ENCODE assay signal across 36 cellular contexts in genomic region chr16:62261760-62262159, GRCh38.
"Had no signal": no experiment of that assay in that cellular context is flagged by ENCODE, and none has a peak within 500 bp of the region (broad histone marks: within the 10 kb centered on the region; RNA-seq: fewer than 3 reads in every experiment).

No MANE protein-coding gene starts in this region.

- H3K27me3 ChIP-seq: MG63 had no signal

- H3K4me3 ChIP-seq: MG63 had no signal

- H3K9me3 ChIP-seq: MG63 had no signal

- DNase-seq: Karpas-422, Kasumi-1, MG63, MM.1S, MV-4-11, NCI-H1048, NCI-H1092, NCI-H1092 treated with DMSO at 0.1 percent for 48 hours, NCI-H1105, NCI-H1105 treated with DMSO at 0.1 percent for 48 hours, NCI-H1417, NCI-H1417 treated with DMSO at 0.1 percent for 48 hours, NCI-H1436, NCI-H1436 treated with DMSO at 0.1 percent for 48 hours, NCI-H146, NCI-H1694, NCI-H1694 treated with DMSO at 0.1 percent for 48 hours, NCI-H187, NCI-H187 treated with DMSO at 0.1 percent for 48 hours, NCI-H1930, NCI-H2029, NCI-H2029 treated with DMSO at 0.1 percent for 48 hours, NCI-H2081, NCI-H2081 treated with DMSO at 0.1 percent for 48 hours, NCI-H2107, NCI-H2171, NCI-H2171 treated with DMSO at 0.1 percent for 48 hours, NCI-H2227 treated with DMSO at 0.1 percent for 48 hours, NCI-H226, NCI-H345, NCI-H446, NCI-H446 treated with DMSO at 0.1 percent for 48 hours, NCI-H510A, NCI-H510A treated with DMSO at 0.1 percent for 48 hours, NCI-H524, NCI-H524 treated with DMSO at 0.1 percent for 48 hours had no signal

- H3K36me3 ChIP-seq: MG63 had no signal
